ENCODE assay signal across 27 cellular contexts in the genomic region with DNA sequence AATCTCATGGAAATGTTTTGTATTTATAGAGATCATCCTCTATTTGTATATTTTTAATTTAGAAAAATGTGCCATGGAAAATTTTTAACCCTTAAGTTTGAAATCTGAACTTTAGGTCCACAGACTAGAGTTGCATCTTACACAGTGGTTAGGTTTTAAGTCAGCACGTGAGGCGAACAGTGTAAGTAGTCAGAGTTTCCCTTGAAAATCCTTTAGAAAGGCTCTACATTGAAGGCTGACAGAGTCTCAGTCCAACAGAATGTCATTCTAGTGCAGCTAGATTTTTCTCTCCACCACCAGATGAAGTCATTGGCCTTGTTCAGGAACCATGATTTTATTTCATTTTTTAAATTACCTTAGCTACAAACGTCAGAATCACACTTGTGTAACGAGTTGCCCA.
"Had no signal": no experiment of that assay in that cellular context is flagged by ENCODE, and none has a peak within 500 bp of the region (broad histone marks: within the 10 kb centered on the region; RNA-seq: fewer than 3 reads in every experiment).

No MANE protein-coding gene starts in this region.

- H3K27ac Mint-ChIP-seq: activated B cell treated with CpG ODN at 0.5 μM for 24 hours; activated CD4-positive, alpha-beta memory T cell treated with anti-CD3 and anti-CD28 coated beads, Interleukin-2, amount 10 ng/mL, durations not matched to agents 7 days and 5 days; activated CD4-positive, alpha-beta T cell treated with anti-CD3 and anti-CD28 coated beads, Interleukin-2, amount 10 ng/mL, durations not matched to agents 24 days and 14 days; activated naive CD4-positive, alpha-beta T cell treated with anti-CD3 and anti-CD28 coated beads for 36 hours; activated naive CD4-positive, alpha-beta T cell treated with anti-CD3 and anti-CD28 coated beads, Interleukin-2, amount 50 U/mL, for 24 hours; activated naive CD8-positive, alpha-beta T cell treated with anti-CD3 and anti-CD28 coated beads, Interleukin-2, amount 10 ng/mL, durations not matched to agents 7 days and 5 days; activated T-cell treated with anti-CD3 and anti-CD28 coated beads, Interleukin-2, amount 50 U/mL, for 24 hours; activated T-cell treated with anti-CD3 and anti-CD28 coated beads, Interleukin-2, amount 50 U/mL, for 72 hours; effector memory CD8-positive, alpha-beta T cell; T-helper 17 cell; T-helper 2 cell treated with Interferon-gamma antibody and Interleukin-4, amounts not matched to agents 5 μg/mL and 100 μg/mL, for 36 hours had no signal

- H3K4me3 Mint-ChIP-seq: activated B cell treated with CpG ODN at 0.5 μM for 24 hours; activated CD4-positive, alpha-beta memory T cell treated with anti-CD3 and anti-CD28 coated beads, Interleukin-2, amount 10 ng/mL, durations not matched to agents 7 days and 5 days; activated CD4-positive, alpha-beta T cell treated with anti-CD3 and anti-CD28 coated beads, Interleukin-2, amount 10 ng/mL, durations not matched to agents 24 days and 14 days; activated naive CD4-positive, alpha-beta T cell treated with anti-CD3 and anti-CD28 coated beads for 36 hours; activated naive CD4-positive, alpha-beta T cell treated with anti-CD3 and anti-CD28 coated beads, Interleukin-2, amount 50 U/mL, for 24 hours; activated naive CD8-positive, alpha-beta T cell treated with anti-CD3 and anti-CD28 coated beads, Interleukin-2, amount 10 ng/mL, durations not matched to agents 7 days and 5 days; activated T-cell treated with anti-CD3 and anti-CD28 coated beads, Interleukin-2, amount 50 U/mL, for 24 hours; activated T-cell treated with anti-CD3 and anti-CD28 coated beads, Interleukin-2, amount 50 U/mL, for 72 hours; effector memory CD8-positive, alpha-beta T cell; T-helper 17 cell; T-helper 2 cell treated with Interferon-gamma antibody and Interleukin-4, amounts not matched to agents 5 μg/mL and 100 μg/mL, for 36 hours had no signal

- H3K4me3 ChIP-seq: esophagus squamous epithelium, gastroesophageal sphincter had no signal

- DNase-seq: activated B cell treated with CpG ODN at 0.5 μM for 24 hours; activated CD4-positive, alpha-beta memory T cell treated with anti-CD3 and anti-CD28 coated beads, Interleukin-2, amount 10 ng/mL, durations not matched to agents 7 days and 5 days; activated CD4-positive, alpha-beta T cell treated with anti-CD3 and anti-CD28 coated beads, Interleukin-2, amount 10 ng/mL, durations not matched to agents 24 days and 14 days; activated CD8-positive, alpha-beta memory T cell treated with anti-CD3 and anti-CD28 coated beads, Interleukin-2, amount 50 U/mL, for 48 hours; activated effector memory CD4-positive, alpha-beta T cell treated with Interleukin-2 at 50 U/mL for 16 hours; activated gamma-delta T cell treated with Interleukin-2 at 50 U/mL for 16 hours; activated naive CD4-positive, alpha-beta T cell treated with anti-CD3 and anti-CD28 coated beads for 36 hours; activated naive CD8-positive, alpha-beta T cell treated with anti-CD3 and anti-CD28 coated beads, Interleukin-2, amount 10 ng/mL, durations not matched to agents 7 days and 5 days; activated T-cell treated with anti-CD3 and anti-CD28 coated beads for 4 hours; activated T-cell treated with anti-CD3 and anti-CD28 coated beads, Interleukin-2, amount 50 U/mL, for 24 hours; activated T-cell treated with anti-CD3 and anti-CD28 coated beads, Interleukin-2, amount 50 U/mL, for 72 hours; amniotic stem cell; anterior cingulate cortex; brain microvascular endothelial cell; cortex of kidney; dermis blood vessel endothelial cell; effector CD4-positive, alpha-beta T cell; effector memory CD8-positive, alpha-beta T cell; esophagus squamous epithelium; foreskin melanocyte; T-helper 1 cell; T-helper 17 cell; T1000; WERI-Rb-1 had no signal

- H3K27me3 Mint-ChIP-seq: activated B cell treated with CpG ODN at 0.5 μM for 24 hours; activated CD4-positive, alpha-beta memory T cell treated with anti-CD3 and anti-CD28 coated beads, Interleukin-2, amount 10 ng/mL, durations not matched to agents 7 days and 5 days; activated CD4-positive, alpha-beta T cell treated with anti-CD3 and anti-CD28 coated beads, Interleukin-2, amount 10 ng/mL, durations not matched to agents 24 days and 14 days; activated naive CD4-positive, alpha-beta T cell treated with anti-CD3 and anti-CD28 coated beads, Interleukin-2, amount 50 U/mL, for 24 hours; activated naive CD8-positive, alpha-beta T cell treated with anti-CD3 and anti-CD28 coated beads, Interleukin-2, amount 10 ng/mL, durations not matched to agents 7 days and 5 days; activated T-cell treated with anti-CD3 and anti-CD28 coated beads, Interleukin-2, amount 50 U/mL, for 24 hours; effector memory CD8-positive, alpha-beta T cell; T-helper 17 cell had no signal

- ATAC-seq: effector memory CD8-positive, alpha-beta T cell; gastroesophageal sphincter; T-helper 17 cell had no signal

- H3K9me3 Mint-ChIP-seq: activated B cell treated with CpG ODN at 0.5 μM for 24 hours; activated CD4-positive, alpha-beta memory T cell treated with anti-CD3 and anti-CD28 coated beads, Interleukin-2, amount 10 ng/mL, durations not matched to agents 7 days and 5 days; activated CD4-positive, alpha-beta T cell treated with anti-CD3 and anti-CD28 coated beads, Interleukin-2, amount 10 ng/mL, durations not matched to agents 24 days and 14 days; activated naive CD4-positive, alpha-beta T cell treated with anti-CD3 and anti-CD28 coated beads for 36 hours; activated naive CD4-positive, alpha-beta T cell treated with anti-CD3 and anti-CD28 coated beads, Interleukin-2, amount 50 U/mL, for 24 hours; activated naive CD8-positive, alpha-beta T cell treated with anti-CD3 and anti-CD28 coated beads, Interleukin-2, amount 10 ng/mL, durations not matched to agents 7 days and 5 days; activated T-cell treated with anti-CD3 and anti-CD28 coated beads, Interleukin-2, amount 50 U/mL, for 24 hours; activated T-cell treated with anti-CD3 and anti-CD28 coated beads, Interleukin-2, amount 50 U/mL, for 72 hours; effector memory CD8-positive, alpha-beta T cell; T-helper 2 cell treated with Interferon-gamma antibody and Interleukin-4, amounts not matched to agents 5 μg/mL and 100 μg/mL, for 36 hours had no signal

- H3K4me1 Mint-ChIP-seq: activated B cell treated with CpG ODN at 0.5 μM for 24 hours had no signal
